ENCODE assay signal across 1 cellular context in genomic region chr1:174022080-174022975, GRCh38.
TF ChIP-seq lines count a peak whose summit lies in the region.

Gene RC3H1 (minus strand): TSS chr1:174022357. CDS start chr1:173992985, 29,372 bp downstream.

TF ChIP-seq in HepG2, 621 proteins besides CTCF, POLR2A, EP300 and RAD21 (continued from another document and continues in another):
- TF ChIP-seq TIGD3 (CRISPR knock-in tag; IDR thresholded peaks at IDR 0.05; ENCODE audit: borderline replicate concordance) (no peak), MAFG (CRISPR knock-in tag; IDR thresholded peaks at IDR 0.05) (no peak), PTBP1 (IDR thresholded peaks at IDR 0.05; ENCODE audit: low read depth, low read length, poor library complexity, severe bottlenecking) (no peak), TFE3 (CRISPR knock-in tag; IDR thresholded peaks at IDR 0.05) (peak; percentile 41; the same call in 1 of the 2 replicates), FOXP4 (CRISPR knock-in tag; IDR thresholded peaks at IDR 0.05) (peak; percentile 17; the same call in 1 of the 2 replicates), ARID2 (CRISPR knock-in tag; IDR thresholded peaks at IDR 0.05; ENCODE audit: borderline replicate concordance) (peak; percentile 93), XBP1 (CRISPR knock-in tag; IDR thresholded peaks at IDR 0.05) (no peak), ZNF687 (CRISPR knock-in tag; IDR thresholded peaks at IDR 0.05) (peak; percentile 77), CBFB (CRISPR knock-in tag; IDR thresholded peaks at IDR 0.05) (peak; percentile 61; the same call in 1 of the 2 replicates), NR2C2 (CRISPR knock-in tag; IDR thresholded peaks at IDR 0.05; ENCODE audit: borderline replicate concordance) (peak; percentile 39; the same call in 1 of the 2 replicates), KAT7 (CRISPR knock-in tag; IDR thresholded peaks at IDR 0.05; ENCODE audit: borderline replicate concordance) (peak; percentile 74; the same call in 1 of the 2 replicates), ZNF556 (CRISPR knock-in tag; IDR thresholded peaks at IDR 0.05; ENCODE audit: borderline replicate concordance) (0 out of 2 replicates have a peak, but pooled peaks have one; percentile 22), TARDBP (CRISPR knock-in tag; IDR thresholded peaks at IDR 0.05) (0 out of 2 replicates have a peak, but pooled peaks have one; percentile 48), ADNP (CRISPR knock-in tag; IDR thresholded peaks at IDR 0.05) (no peak), E2F2 (CRISPR knock-in tag; IDR thresholded peaks at IDR 0.05; ENCODE audit: borderline replicate concordance) (no peak), MEIS1 (CRISPR knock-in tag; IDR thresholded peaks at IDR 0.05; ENCODE audit: borderline replicate concordance) (0 out of 2 replicates have a peak, but pooled peaks have one; percentile 69), REST (IDR thresholded peaks at IDR 0.05; ENCODE audit: borderline replicate concordance in 1 of 2, low read depth in 1 of 2, low read length in 2 of 2) (no peak), ZNF414 (CRISPR knock-in tag; IDR thresholded peaks at IDR 0.05) (peak; percentile 38), SMARCE1 (IDR thresholded peaks at IDR 0.05; ENCODE audit: borderline replicate concordance) (no peak), HNRNPLL (IDR thresholded peaks at IDR 0.05; ENCODE audit: low read depth, low read length, poor library complexity, severe bottlenecking) (peak; percentile 55), KAT8 (CRISPR knock-in tag; IDR thresholded peaks at IDR 0.05) (peak; percentile 52), ZFAT (CRISPR knock-in tag; conservative IDR thresholded peaks at IDR 0.05) (no peak), MED13 (CRISPR knock-in tag; IDR thresholded peaks at IDR 0.05) (0 out of 2 replicates have a peak, but pooled peaks have one; percentile 36), CHD4 (IDR thresholded peaks at IDR 0.05; ENCODE audit: borderline replicate concordance, low read length) (no peak), PAX8 (CRISPR knock-in tag; IDR thresholded peaks at IDR 0.05; ENCODE audit: borderline replicate concordance) (peak; percentile 63; the same call in 1 of the 2 replicates), ZGPAT (CRISPR knock-in tag; IDR thresholded peaks at IDR 0.05) (peak; percentile 71), TGIF2 (CRISPR knock-in tag; IDR thresholded peaks at IDR 0.05) (no peak), TOE1 (CRISPR knock-in tag; IDR thresholded peaks at IDR 0.05) (no peak), BCL6 (CRISPR knock-in tag; IDR thresholded peaks at IDR 0.05) (peak; percentile 35; the same call in 1 of the 2 replicates), ZNF772 (CRISPR knock-in tag; IDR thresholded peaks at IDR 0.05) (no peak), HCFC1 (IDR thresholded peaks at IDR 0.05; ENCODE audit: low read depth, low read length) (no peak), YY1 (IDR thresholded peaks at IDR 0.05; ENCODE audit: insufficient read depth, insufficient replicate concordance, low read depth, low read length) (peak; percentile 91), MXD4 (CRISPR knock-in tag; IDR thresholded peaks at IDR 0.05) (no peak), PHF20 (CRISPR knock-in tag; IDR thresholded peaks at IDR 0.05) (0 out of 2 replicates have a peak, but pooled peaks have one; percentile 6), HOXA7 (CRISPR knock-in tag; IDR thresholded peaks at IDR 0.05) (no peak), ZNF563 (CRISPR knock-in tag; IDR thresholded peaks at IDR 0.05) (peak; percentile 74)
